In the genomic region with DNA sequence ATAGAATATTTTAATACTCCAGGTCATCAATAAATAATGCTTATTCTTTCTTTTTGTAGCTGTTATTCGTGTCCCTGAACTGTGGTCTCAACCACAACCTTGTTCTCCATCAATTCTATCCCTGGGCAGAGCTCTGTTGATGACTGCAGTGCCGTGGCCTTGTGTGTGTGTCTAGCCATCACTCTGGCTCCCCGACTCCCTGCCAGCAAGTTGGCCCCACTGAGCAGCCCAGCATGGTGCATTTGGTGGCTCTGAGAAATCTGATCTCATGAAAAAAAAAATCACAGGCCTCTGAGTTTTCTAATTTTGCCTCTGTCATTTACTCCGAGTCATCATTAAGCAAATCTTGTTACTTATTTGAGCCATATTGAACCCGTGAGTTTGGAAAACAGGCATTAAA, we compare ENCODE assay signal across 35 cellular contexts.
"Had no signal": no experiment of that assay in that cellular context is flagged by ENCODE, and none has a peak within 500 bp of the region (broad histone marks: within the 10 kb centered on the region; RNA-seq: fewer than 3 reads in every experiment).

No MANE protein-coding gene starts in this region.

- H3K4me3 ChIP-seq: MG63 had no signal

- H3K27ac ChIP-seq: KMS-11 had no signal

- H3K36me3 ChIP-seq: MG63 had no signal

- H3K9ac ChIP-seq: KMS-11 had no signal

- H3K9me3 ChIP-seq: MG63 had no signal

- H3K27me3 ChIP-seq: MG63 had no signal

- DNase-seq: Karpas-422, Kasumi-1, MG63, MM.1S, MV-4-11, NCI-H1048, NCI-H1092, NCI-H1092 treated with DMSO at 0.1 percent for 48 hours, NCI-H1105, NCI-H1105 treated with DMSO at 0.1 percent for 48 hours, NCI-H1417, NCI-H1417 treated with DMSO at 0.1 percent for 48 hours, NCI-H1436, NCI-H1436 treated with DMSO at 0.1 percent for 48 hours, NCI-H146, NCI-H1694, NCI-H1694 treated with DMSO at 0.1 percent for 48 hours, NCI-H187, NCI-H187 treated with DMSO at 0.1 percent for 48 hours, NCI-H1930, NCI-H2029, NCI-H2029 treated with DMSO at 0.1 percent for 48 hours, NCI-H2081, NCI-H2081 treated with DMSO at 0.1 percent for 48 hours, NCI-H2107, NCI-H2171, NCI-H2171 treated with DMSO at 0.1 percent for 48 hours, NCI-H2227 treated with DMSO at 0.1 percent for 48 hours, NCI-H226, NCI-H345, NCI-H446, NCI-H446 treated with DMSO at 0.1 percent for 48 hours, NCI-H510A, NCI-H510A treated with DMSO at 0.1 percent for 48 hours had no signal

- H3K4me2 ChIP-seq: KMS-11 had no signal
